8 cellular contexts compared by ENCODE assay signal in the genomic region with DNA sequence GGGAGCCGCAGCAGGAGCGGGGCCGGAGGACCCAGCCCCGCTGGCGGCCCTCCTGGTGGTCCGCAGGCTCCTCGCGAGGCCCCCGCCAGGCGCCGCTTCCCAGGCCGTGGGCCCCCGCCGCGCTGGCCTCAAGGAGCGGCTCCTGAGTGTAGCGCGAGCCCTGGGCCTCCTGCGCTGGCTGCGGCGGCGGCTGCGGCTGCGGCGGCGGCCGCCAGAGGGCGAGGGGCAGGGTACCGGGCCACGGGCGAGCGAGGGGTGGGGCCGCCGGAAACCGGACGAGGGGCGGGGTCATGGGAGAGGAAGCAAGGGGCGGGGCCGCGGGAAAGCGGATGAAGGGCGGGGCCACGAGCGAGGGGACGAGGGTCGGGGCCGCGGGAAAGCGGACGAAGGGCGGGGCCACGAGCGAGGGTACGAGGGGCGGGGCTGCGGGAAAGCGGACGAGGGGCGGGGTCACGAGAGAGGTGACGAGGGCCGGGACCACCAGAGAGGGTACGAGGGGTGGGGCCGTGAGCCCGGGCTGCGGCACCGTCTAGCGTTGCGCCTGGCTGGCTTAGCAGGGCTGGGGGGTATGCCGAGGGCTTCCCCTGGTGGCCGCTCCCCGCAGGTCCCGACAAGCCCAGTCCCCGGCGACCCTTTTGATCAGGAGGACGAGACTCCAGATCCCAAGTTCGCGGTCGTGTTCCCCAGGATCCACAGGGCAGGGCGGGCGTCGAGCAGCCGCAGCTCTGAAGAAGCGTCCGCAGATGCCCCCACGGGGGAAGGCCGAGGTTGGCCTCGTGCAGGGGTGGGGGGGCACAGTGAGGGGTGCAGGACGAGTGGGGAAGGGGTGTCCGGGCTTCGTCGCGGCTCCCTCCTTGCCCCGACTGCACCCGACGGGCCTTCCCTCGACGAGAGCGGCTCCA. TPM values are rescaled to one million over a fixed set of nuclear protein-coding genes. Genes with fewer than 3 reads are reported as not detected.
DNase-seq lines count a peak whose midpoint lies in the region; ATAC-seq and TF ChIP-seq lines count a peak whose summit lies in the region.

No MANE protein-coding gene starts in this region.

- no peaks in the 10 kb centered on the region for H3K36me3 ChIP-seq in ectodermal cell (ENCODE audit: control insufficient read depth, insufficient read depth, low read length)
- H3K36me3 ChIP-seq in lower lobe of right lung = peaks cover 6% of the 10 kb centered on the region

- ATAC-seq in GM19328 (IDR thresholded peaks at IDR 0.05; ENCODE audit: unreplicated experiment) (peak; percentile 79), lower lobe of right lung (peak; percentile 92 to 94)

- intact Hi-C loops in lower lobe of right lung (cut with DNase I) = no loop called here

- peaks cover 34% of the 10 kb centered on the region for H3K27me3 ChIP-seq in ectodermal cell (ENCODE audit: control insufficient read depth, insufficient read depth, low read length, poor library complexity, severe bottlenecking)
- H3K27me3 ChIP-seq in lower lobe of right lung (ENCODE audit: low read depth) = no peaks in the 10 kb centered on the region

- 10 to 12% methylated on average over 99 of the region's 99 CpGs for WGBS in ectodermal cell, 2 experiments

- DNase-seq in Ammon's horn (ENCODE audit: low spot score) (peak; percentile 91), HPDE6-E6E7 (ENCODE audit: extremely low spot score) (peak; percentile 94), NCI-H82 (lab: John Stamatoyannopoulos, UW) (peak; percentile 92), lower lobe of right lung (peak; percentile 97)
- DNase-seq in activated CD8-positive, alpha-beta memory T cell treated with anti-CD3 and anti-CD28 coated beads for 1 hour (ENCODE audit: extremely low read depth in 1 of 2, low read depth in 1 of 2) = peak; percentile 82 to 97
- peak; percentile 93 to 99 for DNase-seq in stimulated activated CD4-positive, alpha-beta T cell treated with anti-CD3 and anti-CD28 coated beads, Interleukin-4, amount 100 ng/mL, for 4 hours

- H3K27ac ChIP-seq in ectodermal cell (ENCODE audit: insufficient read depth, low read depth, low read length, poor library complexity, severe bottlenecking) = no peak overlapping the region
- peak overlapping the region; percentile 97 for H3K27ac ChIP-seq in lower lobe of right lung

- peak; percentile 50 for TF ChIP-seq CTCF in lower lobe of right lung (IDR thresholded peaks at IDR 0.05)

- H3K4me3 ChIP-seq in ectodermal cell (ENCODE audit: insufficient read depth, low read depth, low read length) = peak overlapping the region; percentile 53
- H3K4me3 ChIP-seq in lower lobe of right lung = peak overlapping the region; percentile 84

- H3K4me1 ChIP-seq in ectodermal cell (ENCODE audit: control insufficient read depth, insufficient read depth, low read length) = no peaks in the 10 kb centered on the region
- H3K4me1 ChIP-seq in lower lobe of right lung = peaks cover 20% of the 10 kb centered on the region

- H3K9me3 ChIP-seq in ectodermal cell (ENCODE audit: control insufficient read depth, low read length) (no peaks in the 10 kb centered on the region), lower lobe of right lung (no peaks in the 10 kb centered on the region)

RNA-seq across cellular contexts. Expression of a gene that starts 1.7 kb away (rescaled TPM):
- polyA plus RNA-seq in ectodermal cell (2013, experiment 1 of 4) = 13.1 TPM
- 21.9 TPM for polyA plus RNA-seq in ectodermal cell (2013, experiment 2 of 4)
- 15.9 TPM for polyA plus RNA-seq in ectodermal cell (2013, experiment 3 of 4)
- 22.8 TPM for polyA plus RNA-seq in ectodermal cell (2013, experiment 4 of 4)
- total RNA-seq in lower lobe of right lung = 181 TPM

RNA-seq across cellular contexts. Expression of a gene that starts 44.0 kb away (rescaled TPM):
- polyA plus RNA-seq in ectodermal cell (2013, experiment 1 of 4) = not detected
- polyA plus RNA-seq in ectodermal cell (2013, experiment 2 of 4) = not detected
- polyA plus RNA-seq in ectodermal cell (2013, experiment 3 of 4) = not detected
- polyA plus RNA-seq in ectodermal cell (2013, experiment 4 of 4) = not detected
- 2.7 TPM for total RNA-seq in lower lobe of right lung
